Comparison of ENCODE assay signal across 17 cellular contexts in the genomic region with DNA sequence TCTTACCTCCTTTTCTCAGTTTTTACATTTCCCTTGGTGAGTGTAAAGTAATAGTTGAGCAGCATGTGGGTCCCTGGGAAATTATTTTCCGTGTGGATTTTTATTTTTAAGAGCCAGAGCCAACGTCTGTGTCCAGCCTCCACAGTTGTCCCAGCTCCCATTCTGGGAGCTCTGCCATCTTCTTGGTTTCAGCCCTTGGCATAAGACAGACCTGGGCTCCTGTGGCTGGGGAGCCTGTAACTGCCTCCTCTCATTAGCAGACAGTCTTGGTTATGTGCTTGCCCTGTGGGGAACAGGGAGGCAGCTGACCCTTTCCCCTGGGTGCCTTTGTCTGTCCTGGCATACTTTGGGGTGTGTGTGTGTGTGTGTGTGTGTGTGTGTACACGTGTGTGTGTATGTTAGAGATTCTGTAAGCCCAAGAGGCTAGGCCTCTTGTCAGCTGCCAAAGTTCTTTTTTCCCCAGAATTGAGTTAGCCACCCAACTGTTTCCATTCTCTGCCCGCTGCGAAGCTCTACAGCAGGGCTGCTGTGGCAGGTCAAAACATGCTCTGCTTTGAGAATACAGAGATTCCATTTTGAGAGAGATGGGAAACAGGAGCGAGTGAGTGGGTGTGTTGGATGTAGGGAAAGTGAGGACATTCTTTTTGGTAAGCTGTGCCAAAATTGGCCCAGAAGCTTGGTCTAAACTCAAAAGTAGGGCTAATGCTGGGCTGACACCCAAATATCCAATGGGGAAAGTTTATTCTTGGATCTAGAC.
DNase-seq lines count a peak whose midpoint lies in the region; ATAC-seq and TF ChIP-seq lines count a peak whose summit lies in the region.
"Had no signal": no experiment of that assay in that cellular context is flagged by ENCODE, and none has a peak within 500 bp of the region (broad histone marks: within the 10 kb centered on the region; RNA-seq: fewer than 3 reads in every experiment).

No MANE protein-coding gene starts in this region.

- H3K4me3 Mint-ChIP-seq in activated T-helper 2 cell treated with anti-CD3 and anti-CD28 coated beads, Interferon-gamma antibody, Interleukin-2, Interleukin-4, amounts not matched to agents 10 μg/mL and 5 μg/mL and 100 μg/mL, durations not matched to agents 14 hours and 24 hours and 36 hours (ENCODE audit: low read depth) = no peak overlapping the region

- H3K9me3 Mint-ChIP-seq in activated T-helper 2 cell treated with anti-CD3 and anti-CD28 coated beads, Interferon-gamma antibody, Interleukin-2, Interleukin-4, amounts not matched to agents 10 μg/mL and 5 μg/mL and 100 μg/mL, durations not matched to agents 14 hours and 24 hours and 36 hours = no peaks in the 10 kb centered on the region

- H3K27me3 ChIP-seq in stomach = no peaks in the 10 kb centered on the region
- H3K27me3 ChIP-seq: Peyer's patch had no signal

- intact Hi-C loops in activated T-helper 2 cell treated with anti-CD3 and anti-CD28 coated beads, Interferon-gamma antibody, Interleukin-2, Interleukin-4, amounts not matched to agents 10 μg/mL and 5 μg/mL and 100 μg/mL, durations not matched to agents 14 hours and 24 hours and 36 hours (cut with micrococcal nuclease) = no loop called here
- intact Hi-C loops in stomach (cut with DNase I; ENCODE audit: low total_unique reads) = loop anchor here (10.0 kb wide), 1 partner anchor 219 kb away; no protein-coding TSS in a partner anchor

- no peak for TF ChIP-seq POLR2A in stomach (IDR thresholded peaks at IDR 0.05)

- 48 to 64% (median 51%) methylated on average over 6 of the region's 6 CpGs for WGBS in stomach, 5 donors

- peaks cover 0 to 5% (median 0%) of the 10 kb centered on the region in 4 donors for H3K4me1 ChIP-seq in stomach
- H3K4me1 ChIP-seq: BLaER1, Peyer's patch had no signal

- TF ChIP-seq EP300 in stomach (IDR thresholded peaks at IDR 0.05) = no peak

- no peaks in the 10 kb centered on the region for H3K9me3 ChIP-seq in stomach
- H3K9me3 ChIP-seq: Peyer's patch had no signal

- DNase-seq in GM03348 (ENCODE audit: low spot score) = peak; percentile 7
- no peak for DNase-seq in activated T-helper 2 cell treated with anti-CD3 and anti-CD28 coated beads, Interferon-gamma antibody, Interleukin-2, Interleukin-4, amounts not matched to agents 10 μg/mL and 5 μg/mL and 100 μg/mL, durations not matched to agents 14 hours and 24 hours and 36 hours (ENCODE audit: low spot score)
- DNase-seq in epithelial cell of prostate (ENCODE audit: low read depth, low spot score) = no peak
- peak; percentile 29 for DNase-seq in pons (ENCODE audit: low spot score)
- DNase-seq in activated T-cell treated with anti-CD3 and anti-CD28 coated beads, Interleukin-2, amount 50 U/mL, for 1 hour = no peak
- DNase-seq in stomach = no peak
- no peak for DNase-seq in NCI-H526 treated with DMSO at 0.1 percent for 48 hours (lab: John Stamatoyannopoulos, UW)
- DNase-seq: activated T-cell treated with anti-CD3 and anti-CD28 coated beads for 4 hours, DND-41, KBM-7, NCI-H526, Peyer's patch had no signal

- H3K4me3 ChIP-seq in stomach = no peak overlapping the region
- H3K4me3 ChIP-seq: BLaER1, dorsolateral prefrontal cortex, Peyer's patch had no signal

- H3K27me3 Mint-ChIP-seq in activated T-helper 2 cell treated with anti-CD3 and anti-CD28 coated beads, Interferon-gamma antibody, Interleukin-2, Interleukin-4, amounts not matched to agents 10 μg/mL and 5 μg/mL and 100 μg/mL, durations not matched to agents 14 hours and 24 hours and 36 hours (ENCODE audit: low read depth) = no peaks in the 10 kb centered on the region
- H3K27me3 Mint-ChIP-seq: progenitor cell of endocrine pancreas had no signal

- H3K36me3 Mint-ChIP-seq in activated T-helper 2 cell treated with anti-CD3 and anti-CD28 coated beads, Interferon-gamma antibody, Interleukin-2, Interleukin-4, amounts not matched to agents 10 μg/mL and 5 μg/mL and 100 μg/mL, durations not matched to agents 14 hours and 24 hours and 36 hours (ENCODE audit: low read depth) = peaks cover 3% of the 10 kb centered on the region

- H3K27ac Mint-ChIP-seq in activated T-helper 2 cell treated with anti-CD3 and anti-CD28 coated beads, Interferon-gamma antibody, Interleukin-2, Interleukin-4, amounts not matched to agents 10 μg/mL and 5 μg/mL and 100 μg/mL, durations not matched to agents 14 hours and 24 hours and 36 hours = peak overlapping the region; percentile 30
- H3K27ac Mint-ChIP-seq: progenitor cell of endocrine pancreas had no signal

- TF ChIP-seq CTCF in stomach (IDR thresholded peaks at IDR 0.05) = no peak

- peaks cover 6% of the 10 kb centered on the region for H3K4me1 Mint-ChIP-seq in activated T-helper 2 cell treated with anti-CD3 and anti-CD28 coated beads, Interferon-gamma antibody, Interleukin-2, Interleukin-4, amounts not matched to agents 10 μg/mL and 5 μg/mL and 100 μg/mL, durations not matched to agents 14 hours and 24 hours and 36 hours (ENCODE audit: low read depth)

- peaks cover 0 to 4% (median 0%) of the 10 kb centered on the region in 4 donors for H3K36me3 ChIP-seq in stomach
- H3K36me3 ChIP-seq: BLaER1, Peyer's patch had no signal

- no peak for ATAC-seq in GM21717 (IDR thresholded peaks at IDR 0.05; ENCODE audit: unreplicated experiment)
- ATAC-seq: activated CD4-positive, CD25-positive, alpha-beta regulatory T cell treated with anti-CD3 and anti-CD28 coated beads, Interleukin-2, amount 50 U/mL, for 24 hours had no signal

- H3K27ac ChIP-seq in epithelial cell of prostate (peak overlapping the region; percentile 64), stomach (peak overlapping the region in 1 of 5 donors; percentile 4)
- H3K27ac ChIP-seq: BLaER1, Peyer's patch had no signal

Comparison
In these comparisons a context has a peak if more than half of its experiments do, and no peak if none do; other contexts are left out.
1. DNase-seq: peak in GM03348 (single experiment) and pons (single experiment); none in activated T-helper 2 cell treated with anti-CD3 and anti-CD28 coated beads, Interferon-gamma antibody, Interleukin-2, Interleukin-4, amounts not matched to agents 10 μg/mL and 5 μg/mL and 100 μg/mL, durations not matched to agents 14 hours and 24 hours and 36 hours (single experiment), epithelial cell of prostate (single experiment), activated T-cell treated with anti-CD3 and anti-CD28 coated beads, Interleukin-2, amount 50 U/mL, for 1 hour (single experiment), stomach (single experiment) and NCI-H526 treated with DMSO at 0.1 percent for 48 hours (single experiment).